Comparison of ENCODE assay signal across 8 cellular contexts in genomic region chr3:108477511-108478147, GRCh38. TPM values are rescaled to one million over a fixed set of nuclear protein-coding genes. Genes with fewer than 3 reads are reported as not detected.
A peak's percentile ranks its signal among the peaks of the same experiment; 100 is the strongest.
DNase-seq lines count a peak whose midpoint lies in the region; ATAC-seq and TF ChIP-seq lines count a peak whose summit lies in the region.

No MANE protein-coding gene starts in this region.

- H3K4me1 ChIP-seq in A673 (ENCODE audit: insufficient read depth, low read length, poor library complexity, severe bottlenecking) = peaks cover 8% of the 10 kb centered on the region

- TF ChIP-seq CTCF in A673 (conservative IDR thresholded peaks at IDR 0.05; ENCODE audit: low read depth, low read length) = peak; percentile 80
- TF ChIP-seq CTCF in mesothelial cell of epicardium (IDR thresholded peaks at IDR 0.05; ENCODE audit: unreplicated experiment) = peak; percentile 64

- H3K27me3 ChIP-seq in A673 (replicated peaks; ENCODE audit: insufficient read depth, low read depth, low read length, poor library complexity) = no peaks in the 10 kb centered on the region

- BruUV-seq in A673 (replicated peaks; lab: Mats Ljungman, UMichigan) = no TSS peak

- no peak overlapping the region for H3K4me3 ChIP-seq in A673 (ENCODE audit: low read depth, low read length, poor library complexity, severe bottlenecking)

- no peaks in the 10 kb centered on the region for H3K36me3 Mint-ChIP-seq in mesothelial cell of epicardium
- no peaks in the 10 kb centered on the region for H3K36me3 Mint-ChIP-seq in stimulated activated naive B cell treated with anti-CD40 and anti-IgM and Interleukin-4, amounts not matched to agents 10 μg/mL and 1 μg/mL and 100 μg/mL, for 72 hours

- intact Hi-C loops in A673 (cut with micrococcal nuclease; ENCODE audit: unreplicated experiment) = loop anchor here (1.0 to 10.0 kb wide), 5 partner anchors 324 to 1243 kb away; no protein-coding TSS in a partner anchor

- no peaks in the 10 kb centered on the region for H3K36me3 ChIP-seq in A673 (ENCODE audit: insufficient read depth, low read length, poor library complexity, severe bottlenecking)

- CTCF ChIA-PET in A673 (lab: Charles Lee) = interaction anchor here (0.7 to 1.1 kb wide), 7 partner anchors 17 to 1242 kb away, joined by 3 to 12 read pairs (median 3); partner anchors contain the start of gene IFT57

- H3K27ac Mint-ChIP-seq in mesothelial cell of epicardium = no peak overlapping the region
- no peak overlapping the region for H3K27ac Mint-ChIP-seq in stimulated activated naive B cell treated with anti-CD40 and anti-IgM and Interleukin-4, amounts not matched to agents 10 μg/mL and 1 μg/mL and 100 μg/mL, for 72 hours

- no peaks in the 10 kb centered on the region for H3K27me3 Mint-ChIP-seq in mesothelial cell of epicardium (ENCODE audit: low read depth)
- H3K27me3 Mint-ChIP-seq in stimulated activated naive B cell treated with anti-CD40 and anti-IgM and Interleukin-4, amounts not matched to agents 10 μg/mL and 1 μg/mL and 100 μg/mL, for 72 hours = no peaks in the 10 kb centered on the region

- ATAC-seq in GM18517 (IDR thresholded peaks at IDR 0.05; ENCODE audit: unreplicated experiment) (peak; percentile 60), HG03565 (IDR thresholded peaks at IDR 0.05; ENCODE audit: unreplicated experiment) (peak; percentile 42)
- ATAC-seq in stimulated activated naive B cell treated with anti-CD40 and anti-IgM and Interleukin-4, amounts not matched to agents 10 μg/mL and 1 μg/mL and 100 μg/mL, for 72 hours (replicated peaks) = peak; percentile 69 to 72

- DNase-seq in A673 (ENCODE audit: low spot score) = peak; percentile 84
- DNase-seq in NCI-H774 (lab: John Stamatoyannopoulos, UW) = peak; percentile 54
- peak; percentile 7 to 48 for DNase-seq in activated CD4-positive, alpha-beta T cell treated with anti-CD3 and anti-CD28 coated beads, Interleukin-2, amount 50 U/mL, for 24 hours (ENCODE audit: low read depth in 1 of 2, low spot score in 1 of 2)
- DNase-seq in effector CD4-positive, alpha-beta T cell = peak; percentile 32
- peak in 1 of 2 experiments; percentile 60 for DNase-seq in mesothelial cell of epicardium (ENCODE audit: low spot score in 2 of 2, unreplicated experiment in 2 of 2)
- DNase-seq in stimulated activated naive B cell treated with anti-CD40 and anti-IgM and Interleukin-4, amounts not matched to agents 10 μg/mL and 1 μg/mL and 100 μg/mL, for 72 hours = peak; percentile 18

- H3K4me1 Mint-ChIP-seq in mesothelial cell of epicardium = peaks cover 9% of the 10 kb centered on the region
- H3K4me1 Mint-ChIP-seq in stimulated activated naive B cell treated with anti-CD40 and anti-IgM and Interleukin-4, amounts not matched to agents 10 μg/mL and 1 μg/mL and 100 μg/mL, for 72 hours = peaks cover 4% of the 10 kb centered on the region in 2 donors

- no peak overlapping the region for H3K27ac ChIP-seq in A673 (ENCODE audit: low read depth, low read length, poor library complexity, severe bottlenecking)

- no peaks in the 10 kb centered on the region for H3K9me3 Mint-ChIP-seq in mesothelial cell of epicardium
- no peaks in the 10 kb centered on the region for H3K9me3 Mint-ChIP-seq in stimulated activated naive B cell treated with anti-CD40 and anti-IgM and Interleukin-4, amounts not matched to agents 10 μg/mL and 1 μg/mL and 100 μg/mL, for 72 hours

- no peak overlapping the region for H3K4me3 Mint-ChIP-seq in mesothelial cell of epicardium
- H3K4me3 Mint-ChIP-seq in stimulated activated naive B cell treated with anti-CD40 and anti-IgM and Interleukin-4, amounts not matched to agents 10 μg/mL and 1 μg/mL and 100 μg/mL, for 72 hours = no peak overlapping the region

- no peaks in the 10 kb centered on the region for H3K9me3 ChIP-seq in A673 (ENCODE audit: low read depth, low read length, poor library complexity, severe bottlenecking)

- POLR2A ChIA-PET in A673 (lab: Charles Lee; ENCODE audit: low non-redundant PET) = no interaction called here

RNA-seq across cellular contexts. Expression of gene MYH15, which starts 32.8 kb away (rescaled TPM):
- 1.1 and 1.2 TPM in 2 replicates for total RNA-seq in A673 (2021)
- 0.20 to 0.36 TPM (median 0.27 TPM) in 3 replicates for total RNA-seq in mesothelial cell of epicardium
